In genomic region chr7:37275086-37275485, GRCh38 we compare ENCODE assay signal across 26 cellular contexts.
"Had no signal": no experiment of that assay in that cellular context is flagged by ENCODE, and none has a peak within 500 bp of the region (broad histone marks: within the 10 kb centered on the region; RNA-seq: fewer than 3 reads in every experiment).

No MANE protein-coding gene starts in this region.

- H3K4me3 Mint-ChIP-seq: activated B cell treated with CpG ODN at 0.5 μM for 24 hours; activated CD4-positive, alpha-beta T cell treated with anti-CD3 and anti-CD28 coated beads, Interleukin-2, amount 10 ng/mL, durations not matched to agents 24 days and 14 days; activated CD8-positive, alpha-beta memory T cell treated with anti-CD3 and anti-CD28 coated beads, Interleukin-2, amount 10 ng/mL, durations not matched to agents 7 days and 5 days; activated naive CD8-positive, alpha-beta T cell; activated T-cell treated with anti-CD3 and anti-CD28 coated beads, Interleukin-2, amount 50 U/mL, for 24 hours; activated T-helper 1 cell treated with anti-CD3 and anti-CD28 coated beads, Interleukin-12 subunit alpha, Interleukin-12 subunit beta, Interleukin-2, Interleukin-4 antibody, amounts not matched to agents 30 ng/mL and 10 ng/mL and 1 ng/mL, durations not matched to agents 14 hours and 24 hours and 36 hours had no signal

- H3K27me3 Mint-ChIP-seq: activated B cell treated with CpG ODN at 0.5 μM for 24 hours; activated CD4-positive, alpha-beta T cell treated with anti-CD3 and anti-CD28 coated beads, Interleukin-2, amount 10 ng/mL, durations not matched to agents 24 days and 14 days; activated CD8-positive, alpha-beta memory T cell treated with anti-CD3 and anti-CD28 coated beads, Interleukin-2, amount 10 ng/mL, durations not matched to agents 7 days and 5 days; activated naive CD8-positive, alpha-beta T cell; activated T-cell treated with anti-CD3 and anti-CD28 coated beads, Interleukin-2, amount 50 U/mL, for 24 hours had no signal

- H3K4me2 ChIP-seq: KMS-11 had no signal

- H3K9me3 Mint-ChIP-seq: activated B cell treated with CpG ODN at 0.5 μM for 24 hours; activated CD4-positive, alpha-beta T cell treated with anti-CD3 and anti-CD28 coated beads, Interleukin-2, amount 10 ng/mL, durations not matched to agents 24 days and 14 days; activated T-cell treated with anti-CD3 and anti-CD28 coated beads, Interleukin-2, amount 50 U/mL, for 24 hours; activated T-helper 1 cell treated with anti-CD3 and anti-CD28 coated beads, Interleukin-12 subunit alpha, Interleukin-12 subunit beta, Interleukin-2, Interleukin-4 antibody, amounts not matched to agents 30 ng/mL and 10 ng/mL and 1 ng/mL, durations not matched to agents 14 hours and 24 hours and 36 hours had no signal

- H3K27me3 ChIP-seq: breast epithelium, MG63 had no signal

- H3K4me3 ChIP-seq: breast epithelium, MG63, SK-N-MC had no signal

- H3K27ac ChIP-seq: KMS-11, SK-N-MC had no signal

- ATAC-seq: activated CD8-positive, alpha-beta memory T cell treated with anti-CD3 and anti-CD28 coated beads, Interleukin-2, amount 10 ng/mL, durations not matched to agents 7 days and 5 days; HepG2; PC-3 had no signal

- H3K9me3 ChIP-seq: breast epithelium, MG63 had no signal

- DNase-seq: activated B cell treated with CpG ODN at 0.5 μM for 24 hours; activated CD4-positive, alpha-beta T cell treated with anti-CD3 and anti-CD28 coated beads for 1 hour; activated CD4-positive, alpha-beta T cell treated with anti-CD3 and anti-CD28 coated beads, Interleukin-2, amount 10 ng/mL, durations not matched to agents 24 days and 14 days; activated CD4-positive, alpha-beta T cell treated with anti-CD3 and anti-CD28 coated beads, Interleukin-2, amount 50 U/mL, for 48 hours; activated CD8-positive, alpha-beta memory T cell treated with anti-CD3 and anti-CD28 coated beads, Interleukin-2, amount 10 ng/mL, durations not matched to agents 7 days and 5 days; activated effector memory CD4-positive, alpha-beta T cell treated with Interleukin-2 at 50 U/mL for 16 hours; activated naive CD4-positive, alpha-beta T cell; activated T-cell treated with anti-CD3 and anti-CD28 coated beads, Interleukin-2, amount 50 U/mL, for 24 hours; anterior cingulate cortex; central memory CD4-positive, alpha-beta T cell; MG63; MV-4-11; NCI-H1092 treated with DMSO at 0.1 percent for 48 hours; NCI-H1436; NCI-H1694 treated with DMSO at 0.1 percent for 48 hours; NCI-H2029 treated with DMSO at 0.1 percent for 48 hours; NCI-H446; NCI-H524; PC-3; SIG-M5 had no signal

- H3K27ac Mint-ChIP-seq: activated B cell treated with CpG ODN at 0.5 μM for 24 hours; activated CD4-positive, alpha-beta T cell treated with anti-CD3 and anti-CD28 coated beads, Interleukin-2, amount 10 ng/mL, durations not matched to agents 24 days and 14 days; activated CD8-positive, alpha-beta memory T cell treated with anti-CD3 and anti-CD28 coated beads, Interleukin-2, amount 10 ng/mL, durations not matched to agents 7 days and 5 days; activated naive CD8-positive, alpha-beta T cell; activated T-helper 1 cell treated with anti-CD3 and anti-CD28 coated beads, Interleukin-12 subunit alpha, Interleukin-12 subunit beta, Interleukin-2, Interleukin-4 antibody, amounts not matched to agents 30 ng/mL and 10 ng/mL and 1 ng/mL, durations not matched to agents 14 hours and 24 hours and 36 hours had no signal

- H3K4me1 ChIP-seq: breast epithelium had no signal

- H3K9ac ChIP-seq: KMS-11 had no signal

- H3K36me3 ChIP-seq: breast epithelium, MG63 had no signal
